ENCODE assay signal across 9 cellular contexts in genomic region chr6:34237316-34237721, GRCh38. TPM values are rescaled to one million over a fixed set of nuclear protein-coding genes. Genes with fewer than 3 reads are reported as not detected.
DNase-seq lines count a peak whose midpoint lies in the region; ATAC-seq and TF ChIP-seq lines count a peak whose summit lies in the region.
"Had no signal": no experiment of that assay in that cellular context is flagged by ENCODE, and none has a peak within 500 bp of the region (broad histone marks: within the 10 kb centered on the region; RNA-seq: fewer than 3 reads in every experiment).

No MANE protein-coding gene starts in this region.

- no peaks in the 10 kb centered on the region for H3K27me3 Mint-ChIP-seq in T-helper 2 cell treated with Interferon-gamma antibody and Interleukin-4, amounts not matched to agents 5 μg/mL and 100 μg/mL, for 36 hours (ENCODE audit: low read depth)

- DNase-seq in NCI-H748 (lab: John Stamatoyannopoulos, UW; ENCODE audit: unreplicated experiment), result peak; percentile 65
- DNase-seq in NCI-H748 treated with DMSO at 0.1 percent for 48 hours (lab: John Stamatoyannopoulos, UW), result no peak
- DNase-seq in T-helper 2 cell treated with Interferon-gamma antibody and Interleukin-4, amounts not matched to agents 5 μg/mL and 100 μg/mL, for 36 hours (ENCODE audit: low spot score), result peak; percentile 32
- no peak for DNase-seq in fibroblast of lung (ENCODE audit: low read depth in 2 of 2)
- no peak for DNase-seq in HK-2 (ENCODE audit: unreplicated experiment)
- DNase-seq in cerebellar nuclear complex (lab: John Stamatoyannopoulos, UW), result no peak

- H3K4me3 ChIP-seq in fibroblast of lung (replicated peaks in 1 of 4; ENCODE audit: control extremely low read depth in 1 of 4, insufficient read depth in 1 of 4, low read depth in 3 of 4, low read length in 4 of 4) (peak overlapping the region; percentile 63 to 82 (median 76)), parathyroid adenoma (ENCODE audit: low read depth, low read length) (peak overlapping the region; percentile 63)

- H3K27me3 ChIP-seq in fibroblast of lung (ENCODE audit: control insufficient read depth, insufficient read depth, low read length) (no peaks in the 10 kb centered on the region), parathyroid adenoma (ENCODE audit: control insufficient read depth, insufficient read depth, low read length) (no peaks in the 10 kb centered on the region)

- H3K79me2 ChIP-seq in fibroblast of lung (ENCODE audit: control insufficient read depth, insufficient read depth, low read length), result peaks cover 41% of the 10 kb centered on the region
- no peaks in the 10 kb centered on the region for H3K79me2 ChIP-seq in parathyroid adenoma

- H3K9me3 ChIP-seq in fibroblast of lung (ENCODE audit: control insufficient read depth, insufficient read depth, low read depth, low read length) (no peaks in the 10 kb centered on the region), parathyroid adenoma (ENCODE audit: control insufficient read depth, low read length) (no peaks in the 10 kb centered on the region)

- H3K9ac ChIP-seq in fibroblast of lung (ENCODE audit: insufficient read depth, low read length) (peak overlapping the region; percentile 78), parathyroid adenoma (no peak overlapping the region)

- no peaks in the 10 kb centered on the region for H4K20me1 ChIP-seq in fibroblast of lung (ENCODE audit: control insufficient read depth, extremely low read depth, insufficient read depth, low read length)

- H3K4me3 Mint-ChIP-seq in T-helper 2 cell treated with Interferon-gamma antibody and Interleukin-4, amounts not matched to agents 5 μg/mL and 100 μg/mL, for 36 hours, result no peak overlapping the region

- H3K36me3 ChIP-seq in fibroblast of lung (ENCODE audit: control insufficient read depth, insufficient read depth, low read length), result peaks cover 6% of the 10 kb centered on the region
- H3K36me3 ChIP-seq in parathyroid adenoma (ENCODE audit: control insufficient read depth, insufficient read depth, low read length), result no peaks in the 10 kb centered on the region

- H2AFZ ChIP-seq in fibroblast of lung (ENCODE audit: low read length) (no peak overlapping the region), parathyroid adenoma (peak overlapping the region; percentile 95)

- ATAC-seq in HG02943 (IDR thresholded peaks at IDR 0.05; ENCODE audit: low read depth, unreplicated experiment), result peak; percentile 8

- H3K9me3 Mint-ChIP-seq in T-helper 2 cell treated with Interferon-gamma antibody and Interleukin-4, amounts not matched to agents 5 μg/mL and 100 μg/mL, for 36 hours, result no peaks in the 10 kb centered on the region
- H3K9me3 Mint-ChIP-seq: activated naive CD4-positive, alpha-beta T cell treated with anti-CD3 and anti-CD28 coated beads, Interleukin-2, amount 50 U/mL, for 72 hours had no signal

- H3K4me1 Mint-ChIP-seq in T-helper 2 cell treated with Interferon-gamma antibody and Interleukin-4, amounts not matched to agents 5 μg/mL and 100 μg/mL, for 36 hours (ENCODE audit: low read depth), result peaks cover 42% of the 10 kb centered on the region

- no peak for TF ChIP-seq CTCF in fibroblast of lung (conservative IDR thresholded peaks at IDR 0.05 in 1 of 2, IDR thresholded peaks at IDR 0.05 in 1 of 2; ENCODE audit: low read depth in 1 of 2, low read length in 2 of 2)
- no peak for TF ChIP-seq CTCF in parathyroid adenoma (IDR thresholded peaks at IDR 0.05)

- H3K4me2 ChIP-seq in fibroblast of lung (ENCODE audit: extremely low read depth, insufficient read depth, low read length) (no peak overlapping the region), parathyroid adenoma (ENCODE audit: low read length) (peak overlapping the region; percentile 85)

- no peak overlapping the region for H3K27ac Mint-ChIP-seq in T-helper 2 cell treated with Interferon-gamma antibody and Interleukin-4, amounts not matched to agents 5 μg/mL and 100 μg/mL, for 36 hours

- H3K4me1 ChIP-seq in fibroblast of lung (ENCODE audit: control insufficient read depth, extremely low read depth, insufficient read depth, low read length), result peaks cover 15% of the 10 kb centered on the region
- H3K4me1 ChIP-seq in parathyroid adenoma, result no peaks in the 10 kb centered on the region

- H3K36me3 Mint-ChIP-seq in T-helper 2 cell treated with Interferon-gamma antibody and Interleukin-4, amounts not matched to agents 5 μg/mL and 100 μg/mL, for 36 hours (ENCODE audit: low read depth), result peaks cover 30% of the 10 kb centered on the region

- peak overlapping the region; percentile 83 for H3K27ac ChIP-seq in fibroblast of lung (ENCODE audit: insufficient read depth, low read length)
- no peak overlapping the region for H3K27ac ChIP-seq in parathyroid adenoma

RNA-seq across cellular contexts. Expression of gene HMGA1, which starts 0.6 kb away (rescaled TPM):
- 70.6 and 121 TPM in 2 replicates for total RNA-seq in fibroblast of lung
- 29.6 and 213 TPM in 2 replicates for polyA plus RNA-seq in fibroblast of lung
- polyA plus RNA-seq in fibroblast of lung (2012), result 195 and 1,020 TPM in 2 replicates
- polyA minus RNA-seq in fibroblast of lung (ENCODE audit: low replicate concordance), result 321 and 1,177 TPM in 2 replicates

RNA-seq across cellular contexts. Expression of gene SMIM29, which starts 11.5 kb away (rescaled TPM):
- total RNA-seq in fibroblast of lung, result 26.5 and 36.3 TPM in 2 replicates
- 16.7 and 34.7 TPM in 2 replicates for polyA plus RNA-seq in fibroblast of lung
- polyA plus RNA-seq in fibroblast of lung (2012), result 31.7 and 65.1 TPM in 2 replicates
- polyA minus RNA-seq in fibroblast of lung (ENCODE audit: low replicate concordance), result 20.7 and 58.1 TPM in 2 replicates

Comparison
In these comparisons a context has a peak if more than half of its experiments do, and no peak if none do; other contexts are left out.
1. DNase-seq: peak in NCI-H748 (single experiment) and T-helper 2 cell treated with Interferon-gamma antibody and Interleukin-4, amounts not matched to agents 5 μg/mL and 100 μg/mL, for 36 hours (single experiment); none in NCI-H748 treated with DMSO at 0.1 percent for 48 hours (single experiment), fibroblast of lung (0 of 2), HK-2 (single experiment) and cerebellar nuclear complex (0 of 2).